ENCODE assay signal across 8 cellular contexts in genomic region chr15:64731012-64731806, GRCh38. TPM values are rescaled to one million over a fixed set of nuclear protein-coding genes. Genes with fewer than 3 reads are reported as not detected.
DNase-seq lines count a peak whose midpoint lies in the region; ATAC-seq and TF ChIP-seq lines count a peak whose summit lies in the region.

No MANE protein-coding gene starts in this region.

- H3K4me1 ChIP-seq in DOHH2 (ENCODE audit: control insufficient read depth, low read length), result no peaks in the 10 kb centered on the region

- no peaks in the 10 kb centered on the region for H3K9me3 ChIP-seq in DOHH2 (ENCODE audit: control insufficient read depth, insufficient read depth, low read length)

- peak; percentile 78 for ATAC-seq in stimulated activated naive CD8-positive, alpha-beta T cell treated with anti-CD3 and anti-CD28 coated beads, Interleukin-15, Interleukin-2, amounts not matched to agents 100 U/mL and 50 U/mL, for 24 hours

- H3K9me3 Mint-ChIP-seq in nephron, result no peaks in the 10 kb centered on the region

- H3K27ac Mint-ChIP-seq in nephron, result peak overlapping the region in 2 of 3 experiments; percentile 21 to 69

- no peaks in the 10 kb centered on the region for H3F3A ChIP-seq in DOHH2 (ENCODE audit: control insufficient read depth, insufficient read depth)

- H3K4me1 Mint-ChIP-seq in nephron, result peaks cover 9% of the 10 kb centered on the region

- H3K4me3 Mint-ChIP-seq in nephron, result no peak overlapping the region

- H3K36me3 Mint-ChIP-seq in nephron (ENCODE audit: low read depth), result no peaks in the 10 kb centered on the region

- H3K9me2 ChIP-seq in DOHH2 (replicated peaks; ENCODE audit: control insufficient read depth, low read length), result no peaks in the 10 kb centered on the region

- H3K36me3 ChIP-seq in DOHH2 (ENCODE audit: control insufficient read depth, low read length), result no peaks in the 10 kb centered on the region

- H3K27ac ChIP-seq in DOHH2 (ENCODE audit: low read depth, low read length), result no peak overlapping the region

- peak; percentile 63 for DNase-seq in Jurkat, Clone E6-1 (ENCODE audit: low read depth, low spot score)
- DNase-seq in OCI-M2 (lab: John Stamatoyannopoulos, UW; ENCODE audit: unreplicated experiment) (peak; percentile 30), activated T-cell treated with anti-CD3 and anti-CD28 coated beads for 48 hours (ENCODE audit: low read depth) (peak; percentile 76), fibroblast of mammary gland (ENCODE audit: low read depth) (peak; percentile 68), cortex of kidney (lab: John Stamatoyannopoulos, UW) (no peak)
- DNase-seq in stimulated activated naive CD8-positive, alpha-beta T cell treated with anti-CD3 and anti-CD28 coated beads, Interleukin-15, Interleukin-2, amounts not matched to agents 100 U/mL and 50 U/mL, for 24 hours, result peak; percentile 90

- H3K27me3 Mint-ChIP-seq in nephron (ENCODE audit: low read depth), result no peaks in the 10 kb centered on the region

- no peaks in the 10 kb centered on the region for H3K79me2 ChIP-seq in DOHH2 (ENCODE audit: control insufficient read depth, low read length)

- H3K27me3 ChIP-seq in DOHH2 (ENCODE audit: control insufficient read depth, low read length), result 0 out of 2 replicates have a peak, but pooled peaks cover 5% of the 10 kb centered on the region

- no peak overlapping the region for H3K4me2 ChIP-seq in DOHH2 (ENCODE audit: low read length)

- H3K4me3 ChIP-seq in DOHH2 (ENCODE audit: low read length) (no peak overlapping the region), fibroblast of mammary gland (ENCODE audit: control insufficient read depth, low read depth, low read length) (no peak overlapping the region)
- no peak overlapping the region for H3K4me3 ChIP-seq in Jurkat, Clone E6-1 (ENCODE audit: low read length)

- no peaks in the 10 kb centered on the region for H4K20me1 ChIP-seq in DOHH2 (ENCODE audit: control insufficient read depth, insufficient read depth, low read depth, low read length)

- peak; percentile 94 for TF ChIP-seq CTCF in DOHH2 (IDR thresholded peaks at IDR 0.05; ENCODE audit: low read depth, low read length, poor library complexity, severe bottlenecking)
- TF ChIP-seq CTCF in fibroblast of mammary gland (conservative IDR thresholded peaks at IDR 0.05; ENCODE audit: control insufficient read depth, insufficient read depth, low read depth, low read length), result peak; percentile 83
- peak; percentile 84 to 91 (median 91) for TF ChIP-seq CTCF in nephron (IDR thresholded peaks at IDR 0.05; ENCODE audit: unreplicated experiment in 3 of 3)

RNA-seq across cellular contexts. Expression of gene RBPMS2, which starts 44.2 kb away (rescaled TPM):
- polyA plus RNA-seq in Jurkat, Clone E6-1 (2012; ENCODE audit: insufficient read depth, insufficient read length), result 9.4 TPM
